Comparison of ENCODE assay signal across 8 cellular contexts in the genomic region with DNA sequence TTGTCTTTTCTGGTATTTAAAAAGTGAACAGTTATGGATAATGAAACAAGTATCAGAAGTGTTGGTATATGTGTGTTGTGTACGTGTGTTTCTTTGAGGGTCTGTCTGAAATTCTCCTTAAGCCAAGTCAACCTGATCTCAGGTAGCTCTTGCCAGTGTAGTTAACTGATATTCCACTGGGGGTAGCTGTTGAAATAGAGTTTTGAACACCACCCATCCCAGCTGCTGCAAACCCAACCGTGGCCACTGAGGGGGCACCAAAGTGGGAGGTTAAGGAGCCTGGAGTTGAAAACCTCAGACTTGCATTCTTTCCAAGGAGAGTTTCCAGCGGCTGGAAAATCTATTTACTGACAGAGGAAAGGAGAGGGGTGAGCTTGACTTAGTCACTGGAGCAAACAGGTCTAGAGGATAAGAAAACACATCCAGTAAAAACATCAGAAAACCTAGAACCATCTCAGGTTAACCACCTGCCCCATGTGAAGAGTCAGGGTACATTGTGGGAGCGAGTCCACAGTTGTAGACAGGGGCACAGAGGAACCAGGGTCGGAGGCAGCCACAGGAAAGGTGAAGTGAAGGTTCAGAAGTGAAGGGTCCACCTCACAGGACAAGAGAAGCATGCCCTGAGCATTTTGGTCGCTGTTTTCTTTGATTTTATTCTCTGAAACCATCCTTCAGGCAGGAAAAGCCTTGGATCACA. TPM values are rescaled to one million over a fixed set of nuclear protein-coding genes. Genes with fewer than 3 reads are reported as not detected.
DNase-seq lines count a peak whose midpoint lies in the region; FAIRE-seq and TF ChIP-seq lines count a peak whose summit lies in the region.

No MANE protein-coding gene starts in this region.

- TF ChIP-seq CTCF in MCF 10A (IDR thresholded peaks at IDR 0.05; ENCODE audit: unreplicated experiment) (no peak), breast epithelium (IDR thresholded peaks at IDR 0.05) (no peak), neural progenitor cell (IDR thresholded peaks at IDR 0.05) (peak; percentile 75), testis (IDR thresholded peaks at IDR 0.05) (no peak)

- peak; percentile 61 for DNase-seq in MCF 10A (ENCODE audit: unreplicated experiment)
- no peak for DNase-seq in breast epithelium (ENCODE audit: low spot score in 2 of 2)
- DNase-seq in H54 (ENCODE audit: insufficient read length, low spot score) = peak; percentile 39
- DNase-seq in LHCN-M2 (ENCODE audit: low read depth) = peak; percentile 36
- DNase-seq in SK-MEL-5 (ENCODE audit: low read depth, low spot score) = peak; percentile 69
- DNase-seq in dermis blood vessel endothelial cell = peak; percentile 72
- DNase-seq in neural progenitor cell (ENCODE audit: low spot score) = peak; percentile 85
- DNase-seq in testis = no peak

- H3K4me1 ChIP-seq in breast epithelium = no peaks in the 10 kb centered on the region
- H3K4me1 ChIP-seq in neural progenitor cell = no peaks in the 10 kb centered on the region
- H3K4me1 ChIP-seq in testis = no peaks in the 10 kb centered on the region

- no peaks in the 10 kb centered on the region for H3F3A ChIP-seq in neural progenitor cell (ENCODE audit: low read depth)

- H3K27me3 ChIP-seq in breast epithelium (no peaks in the 10 kb centered on the region), neural progenitor cell (no peaks in the 10 kb centered on the region), testis (no peaks in the 10 kb centered on the region)

- H3K4me1 Mint-ChIP-seq in MCF 10A (ENCODE audit: insufficient read depth, unreplicated experiment) = peaks cover 5% of the 10 kb centered on the region
- H3K4me1 Mint-ChIP-seq in neural progenitor cell = no peaks in the 10 kb centered on the region

- H3K9me3 ChIP-seq in breast epithelium (no peaks in the 10 kb centered on the region), neural progenitor cell (ENCODE audit: low read depth) (no peaks in the 10 kb centered on the region), testis (no peaks in the 10 kb centered on the region)

- H3K4me3 ChIP-seq in breast epithelium = no peak overlapping the region
- H3K4me3 ChIP-seq in neural progenitor cell = no peak overlapping the region
- H3K4me3 ChIP-seq in testis = no peak overlapping the region

- H3K27ac ChIP-seq in breast epithelium (no peak overlapping the region), neural progenitor cell (no peak overlapping the region), testis (no peak overlapping the region)

- H3K4me3 Mint-ChIP-seq in MCF 10A (ENCODE audit: unreplicated experiment) (no peak overlapping the region), neural progenitor cell (peak overlapping the region; percentile 25)

- BruUV-seq in MCF 10A (replicated peaks; lab: Mats Ljungman, UMichigan) = no TSS peak

- H4K20me1 ChIP-seq in neural progenitor cell (ENCODE audit: low read depth) = no peaks in the 10 kb centered on the region

- CTCF ChIA-PET in MCF 10A (lab: Yijun Ruan, JAX) = interaction anchor here (0.7 to 1.7 kb wide), 2 partner anchors 9 to 315 kb away, joined by 3 to 5 read pairs; partner anchors contain the start of gene CUL5

- H2AFZ ChIP-seq in neural progenitor cell (replicated peaks) = peak overlapping the region; percentile 69

- in situ Hi-C loops in SK-MEL-5 (cut with HindIII; ENCODE audit: low pct_unique_long_range_greater_than_20kb, low sequenced_read_pairs) = no loop called here

- TF ChIP-seq POLR2A in breast epithelium (IDR thresholded peaks at IDR 0.05) = no peak
- no peak for TF ChIP-seq POLR2A in H54 (IDR thresholded peaks at IDR 0.05; ENCODE audit: low read depth, low read length)
- no peak for TF ChIP-seq POLR2A in testis (IDR thresholded peaks at IDR 0.05)

- no peak overlapping the region for H3K9ac ChIP-seq in neural progenitor cell

- H3K27me3 Mint-ChIP-seq in MCF 10A (ENCODE audit: insufficient read depth, unreplicated experiment) = peaks cover 16% of the 10 kb centered on the region
- H3K27me3 Mint-ChIP-seq in neural progenitor cell (ENCODE audit: insufficient read depth, low read depth) = peaks cover 3% of the 10 kb centered on the region

- H3K79me2 ChIP-seq in neural progenitor cell (ENCODE audit: low read depth) = no peaks in the 10 kb centered on the region

- 38 to 59% methylated on average over 5 to 6 of the region's 6 CpGs for WGBS in testis, 2 donors

- POLR2A ChIA-PET in MCF 10A (lab: Yijun Ruan, JAX) = no interaction called here

- no peaks in the 10 kb centered on the region for H3K36me3 ChIP-seq in breast epithelium
- no peaks in the 10 kb centered on the region for H3K36me3 ChIP-seq in neural progenitor cell
- no peaks in the 10 kb centered on the region for H3K36me3 ChIP-seq in testis (ENCODE audit: low read depth, missing control alignments)

- H3K36me3 Mint-ChIP-seq in MCF 10A (ENCODE audit: insufficient read depth, unreplicated experiment) (no peaks in the 10 kb centered on the region), neural progenitor cell (no peaks in the 10 kb centered on the region)

- peak; percentile 11 for FAIRE-seq in H54 (lab: Jason Lieb, UNC)

- H3K9me3 Mint-ChIP-seq in MCF 10A (ENCODE audit: unreplicated experiment) (no peaks in the 10 kb centered on the region), neural progenitor cell (peaks cover 2% of the 10 kb centered on the region)

- intact Hi-C loops in MCF 10A (cut with micrococcal nuclease) (loop anchor here (5.0 kb wide), 1 partner anchor 657 kb away; no protein-coding TSS in a partner anchor), breast epithelium (cut with DNase I; ENCODE audit: low total_unique reads) (loop anchor here (10.0 kb wide), 1 partner anchor 615 kb away; no protein-coding TSS in a partner anchor), testis (cut with DNase I; ENCODE audit: low total_unique reads) (no loop called here)

- no peak overlapping the region for H3K4me2 ChIP-seq in neural progenitor cell

- no peak overlapping the region for H3K27ac Mint-ChIP-seq in MCF 10A (ENCODE audit: low read depth, unreplicated experiment)
- peak overlapping the region; percentile 47 for H3K27ac Mint-ChIP-seq in neural progenitor cell

RNA-seq across cellular contexts. Expression of gene CUL5, which starts 8.8 kb away (rescaled TPM):
- total RNA-seq in MCF 10A (2022) (31.8 and 37.5 TPM in 2 replicates), breast epithelium (10 to 100 TPM; 25.9 to 34.4 (median 32.8) TPM), LHCN-M2 (2014; rRNA removed) (26.2 and 30.0 TPM in 2 replicates), dermis blood vessel endothelial cell (47.7 and 55.0 TPM in 2 replicates), neural progenitor cell (ENCODE audit: low replicate concordance) (35.3 and 55.1 TPM in 2 replicates), testis (10 to 100 TPM; 31.2 to 34.6 TPM)
- 6.8 TPM for polyA plus RNA-seq in LHCN-M2 (2012)
- total RNA-seq in SK-MEL-5 (2014; rRNA removed; shearing (Covaris generic)) = 25.9 and 29.3 TPM in 2 replicates
- 11.9 and 18.7 TPM in 2 replicates for polyA plus RNA-seq in SK-MEL-5 (2015; cell fraction: cytosol; rRNA removed)
- polyA plus RNA-seq in SK-MEL-5 (2015; cell fraction: nucleus; rRNA removed) = 16.9 and 18.0 TPM in 2 replicates
- polyA plus RNA-seq in testis (ENCODE audit: insufficient read depth, low read depth, low replicate concordance) = 9.5 TPM

Comparison
In these comparisons a context has a peak if more than half of its experiments do, and no peak if none do; other contexts are left out.
1. DNase-seq: peak in MCF 10A (single experiment), H54 (single experiment), LHCN-M2 (single experiment), SK-MEL-5 (single experiment), dermis blood vessel endothelial cell (single experiment) and neural progenitor cell (single experiment); none in breast epithelium (0 of 2) and testis (single experiment).